In the genomic region with DNA sequence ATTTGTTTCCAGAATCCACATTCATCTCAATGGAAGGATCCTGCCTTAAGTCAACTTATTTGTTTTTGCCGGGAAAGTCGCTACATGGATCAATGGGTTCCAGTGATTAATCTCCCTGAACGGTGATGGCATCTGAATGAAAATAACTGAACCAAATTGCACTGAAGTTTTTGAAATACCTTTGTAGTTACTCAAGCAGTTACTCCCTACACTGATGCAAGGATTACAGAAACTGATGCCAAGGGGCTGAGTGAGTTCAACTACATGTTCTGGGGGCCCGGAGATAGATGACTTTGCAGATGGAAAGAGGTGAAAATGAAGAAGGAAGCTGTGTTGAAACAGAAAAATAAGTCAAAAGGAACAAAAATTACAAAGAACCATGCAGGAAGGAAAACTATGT, we compare ENCODE assay signal across 9 cellular contexts. TPM values are rescaled to one million over a fixed set of nuclear protein-coding genes. Genes with fewer than 3 reads are reported as not detected.
DNase-seq lines count a peak whose midpoint lies in the region; ATAC-seq and TF ChIP-seq lines count a peak whose summit lies in the region.
"Had no signal": no experiment of that assay in that cellular context is flagged by ENCODE, and none has a peak within 500 bp of the region (broad histone marks: within the 10 kb centered on the region; RNA-seq: fewer than 3 reads in every experiment).

No MANE protein-coding gene starts in this region.

- no peaks in the 10 kb centered on the region for H3K9me3 Mint-ChIP-seq in activated CD8-positive, alpha-beta memory T cell treated with anti-CD3 and anti-CD28 coated beads, Interleukin-2, amount 10 ng/mL, durations not matched to agents 7 days and 5 days (ENCODE audit: low read depth)
- H3K9me3 Mint-ChIP-seq in stimulated activated naive B cell treated with anti-CD40 and anti-IgM and Interleukin-4, amounts not matched to agents 10 μg/mL and 1 μg/mL and 100 μg/mL, for 72 hours: no peaks in the 10 kb centered on the region

- intact Hi-C loops in stomach (cut with DNase I; ENCODE audit: low total_unique reads): loop anchor here (10.0 kb wide), 1 partner anchor 123 kb away; no protein-coding TSS in a partner anchor

- H3K27ac Mint-ChIP-seq in activated CD8-positive, alpha-beta memory T cell treated with anti-CD3 and anti-CD28 coated beads, Interleukin-2, amount 10 ng/mL, durations not matched to agents 7 days and 5 days: peak overlapping the region; percentile 55
- no peak overlapping the region for H3K27ac Mint-ChIP-seq in stimulated activated naive B cell treated with anti-CD40 and anti-IgM and Interleukin-4, amounts not matched to agents 10 μg/mL and 1 μg/mL and 100 μg/mL, for 72 hours

- H3K4me3 Mint-ChIP-seq in activated CD8-positive, alpha-beta memory T cell treated with anti-CD3 and anti-CD28 coated beads, Interleukin-2, amount 10 ng/mL, durations not matched to agents 7 days and 5 days: peak overlapping the region; percentile 50
- no peak overlapping the region for H3K4me3 Mint-ChIP-seq in stimulated activated naive B cell treated with anti-CD40 and anti-IgM and Interleukin-4, amounts not matched to agents 10 μg/mL and 1 μg/mL and 100 μg/mL, for 72 hours

- H3K4me3 ChIP-seq in RWPE2 (ENCODE audit: severe bottlenecking) (peak overlapping the region; percentile 84), epithelial cell of proximal tubule (ENCODE audit: low read depth, low read length) (peak overlapping the region; percentile 95), stomach (peak overlapping the region in 2 of 4 donors; percentile 84 to 87)

- 55 to 73% (median 62%) methylated on average over 4 of the region's 4 CpGs for WGBS in stomach, 5 donors

- H3K9me3 ChIP-seq in RWPE2 (ENCODE audit: severe bottlenecking) (no peaks in the 10 kb centered on the region), stomach (no peaks in the 10 kb centered on the region)

- no peak for TF ChIP-seq EP300 in stomach (IDR thresholded peaks at IDR 0.05)

- no peak for TF ChIP-seq CTCF in RWPE2 (IDR thresholded peaks at IDR 0.05; ENCODE audit: poor library complexity, severe bottlenecking)
- TF ChIP-seq CTCF in epithelial cell of proximal tubule (conservative IDR thresholded peaks at IDR 0.05; ENCODE audit: low read depth, low read length): no peak
- TF ChIP-seq CTCF in stomach (IDR thresholded peaks at IDR 0.05): no peak

- no peak for DNase-seq in activated CD8-positive, alpha-beta memory T cell treated with anti-CD3 and anti-CD28 coated beads, Interleukin-2, amount 10 ng/mL, durations not matched to agents 7 days and 5 days
- no peak for DNase-seq in activated CD8-positive, alpha-beta memory T cell treated with anti-CD3 and anti-CD28 coated beads, Interleukin-2, amount 50 U/mL, for 48 hours
- DNase-seq in RWPE2 (ENCODE audit: low spot score) (no peak), epithelial cell of proximal tubule (ENCODE audit: low read depth) (peak; percentile 84), stomach (no peak), D341Med (ENCODE audit: low spot score) (no peak)
- DNase-seq in stimulated activated naive B cell treated with anti-CD40 and anti-IgM and Interleukin-4, amounts not matched to agents 10 μg/mL and 1 μg/mL and 100 μg/mL, for 72 hours: no peak
- DNase-seq: DMS 273 treated with DMSO at 0.1 percent for 48 hours had no signal

- peaks cover 29% of the 10 kb centered on the region for H3K4me1 ChIP-seq in RWPE2 (ENCODE audit: insufficient read depth, poor library complexity, severe bottlenecking)
- peaks cover 12 to 54% (median 34%) of the 10 kb centered on the region in 4 donors for H3K4me1 ChIP-seq in stomach

- ATAC-seq in activated CD8-positive, alpha-beta memory T cell treated with anti-CD3 and anti-CD28 coated beads, Interleukin-2, amount 10 ng/mL, durations not matched to agents 7 days and 5 days: no peak
- ATAC-seq in RWPE2 (ENCODE audit: low read depth) (no peak), GM18858 (IDR thresholded peaks at IDR 0.05; ENCODE audit: unreplicated experiment) (no peak)
- no peak for ATAC-seq in stimulated activated naive B cell treated with anti-CD40 and anti-IgM and Interleukin-4, amounts not matched to agents 10 μg/mL and 1 μg/mL and 100 μg/mL, for 72 hours (replicated peaks)

- peaks cover 45% of the 10 kb centered on the region for H3K36me3 ChIP-seq in RWPE2 (ENCODE audit: low read depth)
- H3K36me3 ChIP-seq in stomach: peaks cover 3 to 19% (median 16%) of the 10 kb centered on the region in 4 donors

- H3K27ac ChIP-seq in RWPE2 (ENCODE audit: poor library complexity, severe bottlenecking) (peak overlapping the region; percentile 98), stomach (peak overlapping the region in 3 of 5 donors; percentile 96 to 98 (median 96))

- H3K27me3 Mint-ChIP-seq in activated CD8-positive, alpha-beta memory T cell treated with anti-CD3 and anti-CD28 coated beads, Interleukin-2, amount 10 ng/mL, durations not matched to agents 7 days and 5 days: no peaks in the 10 kb centered on the region
- H3K27me3 Mint-ChIP-seq in stimulated activated naive B cell treated with anti-CD40 and anti-IgM and Interleukin-4, amounts not matched to agents 10 μg/mL and 1 μg/mL and 100 μg/mL, for 72 hours: no peaks in the 10 kb centered on the region

- CTCF ChIA-PET in activated CD8-positive, alpha-beta memory T cell treated with anti-CD3 and anti-CD28 coated beads, Interleukin-2, amount 10 ng/mL, durations not matched to agents 7 days and 5 days (lab: Charles Lee): interaction anchor here (2.1 kb wide), 1 partner anchor 13 kb away, joined by 8 read pairs; no protein-coding TSS in a partner anchor

- H3K27me3 ChIP-seq in RWPE2 (ENCODE audit: insufficient read depth, poor library complexity, severe bottlenecking) (no peaks in the 10 kb centered on the region), stomach (no peaks in the 10 kb centered on the region)

- TF ChIP-seq POLR2A in stomach (IDR thresholded peaks at IDR 0.05): no peak

- H3K4me1 Mint-ChIP-seq in activated CD8-positive, alpha-beta memory T cell treated with anti-CD3 and anti-CD28 coated beads, Interleukin-2, amount 10 ng/mL, durations not matched to agents 7 days and 5 days: peaks cover 38% of the 10 kb centered on the region
- H3K4me1 Mint-ChIP-seq in stimulated activated naive B cell treated with anti-CD40 and anti-IgM and Interleukin-4, amounts not matched to agents 10 μg/mL and 1 μg/mL and 100 μg/mL, for 72 hours: peaks cover 22 to 32% of the 10 kb centered on the region in 2 donors

- peaks cover 28% of the 10 kb centered on the region for H3K36me3 Mint-ChIP-seq in activated CD8-positive, alpha-beta memory T cell treated with anti-CD3 and anti-CD28 coated beads, Interleukin-2, amount 10 ng/mL, durations not matched to agents 7 days and 5 days
- peaks cover 4 to 9% of the 10 kb centered on the region in 2 donors for H3K36me3 Mint-ChIP-seq in stimulated activated naive B cell treated with anti-CD40 and anti-IgM and Interleukin-4, amounts not matched to agents 10 μg/mL and 1 μg/mL and 100 μg/mL, for 72 hours

RNA-seq across cellular contexts. Expression of gene GADD45A, which starts 2.6 kb away (rescaled TPM):
- total RNA-seq in activated CD8-positive, alpha-beta memory T cell treated with anti-CD3 and anti-CD28 coated beads, Interleukin-2, amount 10 ng/mL, durations not matched to agents 7 days and 5 days: 10 to 100 TPM; 30.2 to 33.7 TPM
- total RNA-seq in epithelial cell of proximal tubule: 67.3 and 151 TPM in 2 replicates
- 10 to 100 TPM in 4 of 5 donors, 1 to 10 TPM in 1; 4.7 to 63.8 (median 37.5) TPM for total RNA-seq in stomach
- 10 to 100 TPM; 31.6 to 84.8 (median 39.4) TPM for polyA plus RNA-seq in stomach
